Comparison of ENCODE assay signal across 1 cellular context in genomic region chr6:6678811-6679210, GRCh38.
TF ChIP-seq lines count a peak whose summit lies in the region.

No MANE protein-coding gene starts in this region.

TF ChIP-seq in HepG2, 621 proteins besides CTCF, POLR2A, EP300 and RAD21 (continued from another document):
- TF ChIP-seq ZNF687 (CRISPR knock-in tag; IDR thresholded peaks at IDR 0.05) (peak; percentile 32), KDM3A (CRISPR knock-in tag; IDR thresholded peaks at IDR 0.05; ENCODE audit: low read depth) (no peak), ZNF280B (CRISPR knock-in tag; IDR thresholded peaks at IDR 0.05; ENCODE audit: borderline replicate concordance) (no peak), BCL6 (CRISPR knock-in tag; IDR thresholded peaks at IDR 0.05) (no peak), CBFB (CRISPR knock-in tag; IDR thresholded peaks at IDR 0.05) (no peak), REPIN1 (CRISPR knock-in tag; IDR thresholded peaks at IDR 0.05; ENCODE audit: borderline replicate concordance, low read depth) (no peak), E2F5 (CRISPR knock-in tag; conservative IDR thresholded peaks at IDR 0.05) (no peak), ATF4 (CRISPR knock-in tag; IDR thresholded peaks at IDR 0.05) (no peak), KAT2B (IDR thresholded peaks at IDR 0.05; ENCODE audit: borderline replicate concordance, low read depth, low read length) (no peak), ZFP90 (CRISPR knock-in tag; IDR thresholded peaks at IDR 0.05; ENCODE audit: borderline replicate concordance) (no peak), POGK (CRISPR knock-in tag; conservative IDR thresholded peaks at IDR 0.05) (no peak), ZNF138 (CRISPR knock-in tag; IDR thresholded peaks at IDR 0.05; ENCODE audit: low read depth) (no peak), ZNF253 (CRISPR knock-in tag; IDR thresholded peaks at IDR 0.05; ENCODE audit: borderline replicate concordance) (no peak), ZBTB4 (CRISPR knock-in tag; IDR thresholded peaks at IDR 0.05; ENCODE audit: borderline replicate concordance) (no peak)
